In the genomic region with DNA sequence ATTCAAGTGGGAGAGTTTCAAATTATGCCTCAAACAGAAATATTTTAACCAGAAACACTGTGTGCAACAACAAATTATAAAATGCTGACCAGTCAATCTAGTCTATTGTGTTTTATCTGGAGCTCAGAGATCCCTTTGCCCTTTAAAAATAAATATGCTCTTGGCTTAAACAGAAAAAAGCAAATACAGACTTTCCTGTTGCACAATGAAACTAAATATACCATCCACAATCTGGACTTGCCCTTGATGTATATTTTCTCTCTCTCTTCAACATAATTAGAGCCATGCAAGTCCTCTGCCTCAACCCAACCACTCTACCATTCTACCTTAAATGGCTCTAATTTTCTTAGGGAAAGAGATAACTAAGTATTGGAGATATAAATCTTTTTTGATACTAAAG, we compare ENCODE assay signal across 1 cellular context.
A peak's percentile ranks its signal among the peaks of the same experiment; 100 is the strongest.
TF ChIP-seq lines count a peak whose summit lies in the region.

No MANE protein-coding gene starts in this region.

TF ChIP-seq in HepG2, 621 proteins besides CTCF, POLR2A, EP300 and RAD21 (continued from another document and continues in another):
- TF ChIP-seq, protein P1, sequence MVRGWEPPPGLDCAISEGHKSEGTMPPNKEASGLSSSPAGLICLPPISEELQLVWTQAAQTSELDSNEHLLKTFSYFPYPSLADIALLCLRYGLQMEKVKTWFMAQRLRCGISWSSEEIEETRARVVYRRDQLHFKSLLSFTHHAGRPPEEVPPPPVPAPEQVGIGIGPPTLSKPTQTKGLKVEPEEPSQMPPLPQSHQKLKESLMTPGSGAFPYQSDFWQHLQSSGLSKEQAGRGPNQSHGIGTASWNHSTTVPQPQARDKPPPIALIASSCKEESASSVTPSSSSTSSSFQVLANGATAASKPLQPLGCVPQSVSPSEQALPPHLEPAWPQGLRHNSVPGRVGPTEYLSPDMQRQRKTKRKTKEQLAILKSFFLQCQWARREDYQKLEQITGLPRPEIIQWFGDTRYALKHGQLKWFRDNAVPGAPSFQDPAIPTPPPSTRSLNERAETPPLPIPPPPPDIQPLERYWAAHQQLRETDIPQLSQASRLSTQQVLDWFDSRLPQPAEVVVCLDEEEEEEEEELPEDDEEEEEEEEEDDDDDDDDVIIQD (CRISPR knock-in tag; IDR thresholded peaks at IDR 0.05; ENCODE audit: low read depth), result peak; percentile 73
- no peak for TF ChIP-seq ELF4 (CRISPR knock-in tag; IDR thresholded peaks at IDR 0.05; ENCODE audit: borderline replicate concordance)
- no peak for TF ChIP-seq ZNF558 (CRISPR knock-in tag; IDR thresholded peaks at IDR 0.05; ENCODE audit: borderline replicate concordance)
- TF ChIP-seq ZNF17 (CRISPR knock-in tag; IDR thresholded peaks at IDR 0.05), result no peak
- 0 out of 2 replicates have a peak, but pooled peaks have one; percentile 47 for TF ChIP-seq POGZ (CRISPR knock-in tag; IDR thresholded peaks at IDR 0.05)
- TF ChIP-seq ZNF382 (CRISPR knock-in tag; IDR thresholded peaks at IDR 0.05; ENCODE audit: borderline replicate concordance), result no peak
- no peak for TF ChIP-seq RBAK (CRISPR knock-in tag; IDR thresholded peaks at IDR 0.05)
- TF ChIP-seq, protein P2, sequence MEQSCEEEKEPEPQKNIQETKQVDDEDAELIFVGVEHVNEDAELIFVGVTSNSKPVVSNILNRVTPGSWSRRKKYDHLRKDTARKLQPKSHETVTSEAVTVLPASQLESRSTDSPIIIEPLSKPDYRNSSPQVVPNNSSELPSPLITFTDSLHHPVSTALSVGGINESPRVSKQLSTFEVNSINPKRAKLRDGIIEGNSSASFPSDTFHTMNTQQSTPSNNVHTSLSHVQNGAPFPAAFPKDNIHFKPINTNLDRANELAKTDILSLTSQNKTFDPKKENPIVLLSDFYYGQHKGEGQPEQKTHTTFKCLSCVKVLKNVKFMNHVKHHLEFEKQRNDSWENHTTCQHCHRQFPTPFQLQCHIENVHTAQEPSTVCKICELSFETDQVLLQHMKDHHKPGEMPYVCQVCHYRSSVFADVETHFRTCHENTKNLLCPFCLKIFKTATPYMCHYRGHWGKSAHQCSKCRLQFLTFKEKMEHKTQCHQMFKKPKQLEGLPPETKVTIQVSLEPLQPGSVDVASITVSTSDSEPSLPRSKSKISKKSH (CRISPR knock-in tag; IDR thresholded peaks at IDR 0.05; ENCODE audit: borderline replicate concordance), result no peak
- TF ChIP-seq, protein P3, sequence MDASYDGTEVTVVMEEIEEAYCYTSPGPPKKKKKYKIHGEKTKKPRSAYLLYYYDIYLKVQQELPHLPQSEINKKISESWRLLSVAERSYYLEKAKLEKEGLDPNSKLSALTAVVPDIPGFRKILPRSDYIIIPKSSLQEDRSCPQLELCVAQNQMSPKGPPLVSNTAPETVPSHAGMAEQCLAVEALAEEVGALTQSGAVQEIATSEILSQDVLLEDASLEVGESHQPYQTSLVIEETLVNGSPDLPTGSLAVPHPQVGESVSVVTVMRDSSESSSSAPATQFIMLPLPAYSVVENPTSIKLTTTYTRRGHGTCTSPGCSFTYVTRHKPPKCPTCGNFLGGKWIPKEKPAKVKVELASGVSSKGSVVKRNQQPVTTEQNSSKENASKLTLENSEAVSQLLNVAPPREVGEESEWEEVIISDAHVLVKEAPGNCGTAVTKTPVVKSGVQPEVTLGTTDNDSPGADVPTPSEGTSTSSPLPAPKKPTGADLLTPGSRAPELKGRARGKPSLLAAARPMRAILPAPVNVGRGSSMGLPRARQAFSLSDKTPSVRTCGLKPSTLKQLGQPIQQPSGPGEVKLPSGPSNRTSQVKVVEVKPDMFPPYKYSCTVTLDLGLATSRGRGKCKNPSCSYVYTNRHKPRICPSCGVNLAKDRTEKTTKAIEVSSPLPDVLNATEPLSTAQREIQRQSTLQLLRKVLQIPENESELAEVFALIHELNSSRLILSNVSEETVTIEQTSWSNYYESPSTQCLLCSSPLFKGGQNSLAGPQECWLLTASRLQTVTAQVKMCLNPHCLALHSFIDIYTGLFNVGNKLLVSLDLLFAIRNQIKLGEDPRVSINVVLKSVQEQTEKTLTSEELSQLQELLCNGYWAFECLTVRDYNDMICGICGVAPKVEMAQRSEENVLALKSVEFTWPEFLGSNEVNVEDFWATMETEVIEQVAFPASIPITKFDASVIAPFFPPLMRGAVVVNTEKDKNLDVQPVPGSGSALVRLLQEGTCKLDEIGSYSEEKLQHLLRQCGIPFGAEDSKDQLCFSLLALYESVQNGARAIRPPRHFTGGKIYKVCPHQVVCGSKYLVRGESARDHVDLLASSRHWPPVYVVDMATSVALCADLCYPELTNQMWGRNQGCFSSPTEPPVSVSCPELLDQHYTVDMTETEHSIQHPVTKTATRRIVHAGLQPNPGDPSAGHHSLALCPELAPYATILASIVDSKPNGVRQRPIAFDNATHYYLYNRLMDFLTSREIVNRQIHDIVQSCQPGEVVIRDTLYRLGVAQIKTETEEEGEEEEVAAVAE (CRISPR knock-in tag; IDR thresholded peaks at IDR 0.05; ENCODE audit: borderline replicate concordance), result no peak
- TF ChIP-seq, protein P4, sequence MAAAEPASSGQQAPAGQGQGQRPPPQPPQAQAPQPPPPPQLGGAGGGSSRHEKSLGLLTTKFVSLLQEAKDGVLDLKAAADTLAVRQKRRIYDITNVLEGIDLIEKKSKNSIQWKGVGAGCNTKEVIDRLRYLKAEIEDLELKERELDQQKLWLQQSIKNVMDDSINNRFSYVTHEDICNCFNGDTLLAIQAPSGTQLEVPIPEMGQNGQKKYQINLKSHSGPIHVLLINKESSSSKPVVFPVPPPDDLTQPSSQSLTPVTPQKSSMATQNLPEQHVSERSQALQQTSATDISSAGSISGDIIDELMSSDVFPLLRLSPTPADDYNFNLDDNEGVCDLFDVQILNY (CRISPR knock-in tag; conservative IDR thresholded peaks at IDR 0.05), result no peak
- no peak for TF ChIP-seq KMT2A (CRISPR knock-in tag; IDR thresholded peaks at IDR 0.05)
- no peak for TF ChIP-seq GATAD1 (CRISPR knock-in tag; IDR thresholded peaks at IDR 0.05)
- TF ChIP-seq ZNF34 (CRISPR knock-in tag; IDR thresholded peaks at IDR 0.05; ENCODE audit: borderline replicate concordance), result no peak
- peak; percentile 94 for TF ChIP-seq TBL1XR1 (IDR thresholded peaks at IDR 0.05; ENCODE audit: borderline replicate concordance, low read length, partially characterized antibody)
- TF ChIP-seq GPN1 (CRISPR knock-in tag; IDR thresholded peaks at IDR 0.05; ENCODE audit: borderline replicate concordance), result no peak
- TF ChIP-seq, protein P5, sequence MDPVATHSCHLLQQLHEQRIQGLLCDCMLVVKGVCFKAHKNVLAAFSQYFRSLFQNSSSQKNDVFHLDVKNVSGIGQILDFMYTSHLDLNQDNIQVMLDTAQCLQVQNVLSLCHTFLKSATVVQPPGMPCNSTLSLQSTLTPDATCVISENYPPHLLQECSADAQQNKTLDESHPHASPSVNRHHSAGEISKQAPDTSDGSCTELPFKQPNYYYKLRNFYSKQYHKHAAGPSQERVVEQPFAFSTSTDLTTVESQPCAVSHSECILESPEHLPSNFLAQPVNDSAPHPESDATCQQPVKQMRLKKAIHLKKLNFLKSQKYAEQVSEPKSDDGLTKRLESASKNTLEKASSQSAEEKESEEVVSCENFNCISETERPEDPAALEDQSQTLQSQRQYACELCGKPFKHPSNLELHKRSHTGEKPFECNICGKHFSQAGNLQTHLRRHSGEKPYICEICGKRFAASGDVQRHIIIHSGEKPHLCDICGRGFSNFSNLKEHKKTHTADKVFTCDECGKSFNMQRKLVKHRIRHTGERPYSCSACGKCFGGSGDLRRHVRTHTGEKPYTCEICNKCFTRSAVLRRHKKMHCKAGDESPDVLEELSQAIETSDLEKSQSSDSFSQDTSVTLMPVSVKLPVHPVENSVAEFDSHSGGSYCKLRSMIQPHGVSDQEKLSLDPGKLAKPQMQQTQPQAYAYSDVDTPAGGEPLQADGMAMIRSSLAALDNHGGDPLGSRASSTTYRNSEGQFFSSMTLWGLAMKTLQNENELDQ (CRISPR knock-in tag; IDR thresholded peaks at IDR 0.05; ENCODE audit: borderline replicate concordance), result no peak
- TF ChIP-seq ARHGAP35 (CRISPR knock-in tag; IDR thresholded peaks at IDR 0.05; ENCODE audit: borderline replicate concordance), result no peak
- TF ChIP-seq, protein P6, sequence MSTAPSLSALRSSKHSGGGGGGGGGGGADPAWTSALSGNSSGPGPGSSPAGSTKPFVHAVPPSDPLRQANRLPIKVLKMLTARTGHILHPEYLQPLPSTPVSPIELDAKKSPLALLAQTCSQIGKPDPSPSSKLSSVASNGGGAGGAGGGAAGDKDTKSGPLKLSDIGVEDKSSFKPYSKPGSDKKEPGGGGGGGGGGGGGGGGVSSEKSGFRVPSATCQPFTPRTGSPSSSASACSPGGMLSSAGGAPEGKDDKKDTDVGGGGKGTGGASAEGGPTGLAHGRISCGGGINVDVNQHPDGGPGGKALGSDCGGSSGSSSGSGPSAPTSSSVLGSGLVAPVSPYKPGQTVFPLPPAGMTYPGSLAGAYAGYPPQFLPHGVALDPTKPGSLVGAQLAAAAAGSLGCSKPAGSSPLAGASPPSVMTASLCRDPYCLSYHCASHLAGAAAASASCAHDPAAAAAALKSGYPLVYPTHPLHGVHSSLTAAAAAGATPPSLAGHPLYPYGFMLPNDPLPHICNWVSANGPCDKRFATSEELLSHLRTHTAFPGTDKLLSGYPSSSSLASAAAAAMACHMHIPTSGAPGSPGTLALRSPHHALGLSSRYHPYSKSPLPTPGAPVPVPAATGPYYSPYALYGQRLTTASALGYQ (CRISPR knock-in tag; IDR thresholded peaks at IDR 0.05), result peak; percentile 89
- no peak for TF ChIP-seq GZF1 (CRISPR knock-in tag; IDR thresholded peaks at IDR 0.05)
- no peak for TF ChIP-seq ZNF598 (CRISPR knock-in tag; IDR thresholded peaks at IDR 0.05; ENCODE audit: borderline replicate concordance)
- peak; percentile 95 for TF ChIP-seq PPARG (CRISPR knock-in tag; conservative IDR thresholded peaks at IDR 0.05)
- TF ChIP-seq, protein P7, sequence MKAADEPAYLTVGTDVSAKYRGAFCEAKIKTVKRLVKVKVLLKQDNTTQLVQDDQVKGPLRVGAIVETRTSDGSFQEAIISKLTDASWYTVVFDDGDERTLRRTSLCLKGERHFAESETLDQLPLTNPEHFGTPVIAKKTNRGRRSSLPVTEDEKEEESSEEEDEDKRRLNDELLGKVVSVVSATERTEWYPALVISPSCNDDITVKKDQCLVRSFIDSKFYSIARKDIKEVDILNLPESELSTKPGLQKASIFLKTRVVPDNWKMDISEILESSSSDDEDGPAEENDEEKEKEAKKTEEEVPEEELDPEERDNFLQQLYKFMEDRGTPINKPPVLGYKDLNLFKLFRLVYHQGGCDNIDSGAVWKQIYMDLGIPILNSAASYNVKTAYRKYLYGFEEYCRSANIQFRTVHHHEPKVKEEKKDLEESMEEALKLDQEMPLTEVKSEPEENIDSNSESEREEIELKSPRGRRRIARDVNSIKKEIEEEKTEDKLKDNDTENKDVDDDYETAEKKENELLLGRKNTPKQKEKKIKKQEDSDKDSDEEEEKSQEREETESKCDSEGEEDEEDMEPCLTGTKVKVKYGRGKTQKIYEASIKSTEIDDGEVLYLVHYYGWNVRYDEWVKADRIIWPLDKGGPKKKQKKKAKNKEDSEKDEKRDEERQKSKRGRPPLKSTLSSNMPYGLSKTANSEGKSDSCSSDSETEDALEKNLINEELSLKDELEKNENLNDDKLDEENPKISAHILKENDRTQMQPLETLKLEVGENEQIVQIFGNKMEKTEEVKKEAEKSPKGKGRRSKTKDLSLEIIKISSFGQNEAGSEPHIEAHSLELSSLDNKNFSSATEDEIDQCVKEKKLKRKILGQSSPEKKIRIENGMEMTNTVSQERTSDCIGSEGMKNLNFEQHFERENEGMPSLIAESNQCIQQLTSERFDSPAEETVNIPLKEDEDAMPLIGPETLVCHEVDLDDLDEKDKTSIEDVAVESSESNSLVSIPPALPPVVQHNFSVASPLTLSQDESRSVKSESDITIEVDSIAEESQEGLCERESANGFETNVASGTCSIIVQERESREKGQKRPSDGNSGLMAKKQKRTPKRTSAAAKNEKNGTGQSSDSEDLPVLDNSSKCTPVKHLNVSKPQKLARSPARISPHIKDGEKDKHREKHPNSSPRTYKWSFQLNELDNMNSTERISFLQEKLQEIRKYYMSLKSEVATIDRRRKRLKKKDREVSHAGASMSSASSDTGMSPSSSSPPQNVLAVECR (CRISPR knock-in tag; IDR thresholded peaks at IDR 0.05; ENCODE audit: borderline replicate concordance), result no peak
- no peak for TF ChIP-seq ZNF841 (CRISPR knock-in tag; IDR thresholded peaks at IDR 0.05; ENCODE audit: borderline replicate concordance)
- TF ChIP-seq MED1 (CRISPR knock-in tag; IDR thresholded peaks at IDR 0.05), result peak; percentile 68
- TF ChIP-seq SMC3 (IDR thresholded peaks at IDR 0.05; ENCODE audit: low read length), result no peak
- peak; percentile 56; the same call in 1 of the 2 replicates for TF ChIP-seq KDM6A (CRISPR knock-in tag; IDR thresholded peaks at IDR 0.05; ENCODE audit: low read depth)
- TF ChIP-seq ZNF564 (CRISPR knock-in tag; IDR thresholded peaks at IDR 0.05), result no peak
- no peak for TF ChIP-seq U2AF1 (optimal IDR thresholded peaks at IDR 0.05; ENCODE audit: low read depth, low read length)
- TF ChIP-seq NR3C1 (CRISPR knock-in tag; IDR thresholded peaks at IDR 0.05), result no peak
- no peak for TF ChIP-seq KLF6 (CRISPR knock-in tag; IDR thresholded peaks at IDR 0.05)
- TF ChIP-seq ZSCAN20 (CRISPR knock-in tag; IDR thresholded peaks at IDR 0.05; ENCODE audit: borderline replicate concordance), result no peak
- TF ChIP-seq ZNF180 (CRISPR knock-in tag; IDR thresholded peaks at IDR 0.05; ENCODE audit: borderline replicate concordance, low read depth), result no peak
- no peak for TF ChIP-seq YEATS2 (CRISPR knock-in tag; IDR thresholded peaks at IDR 0.05; ENCODE audit: borderline replicate concordance)
- TF ChIP-seq GTF3A (CRISPR knock-in tag; conservative IDR thresholded peaks at IDR 0.05), result no peak
- TF ChIP-seq ZNF766 (CRISPR knock-in tag; IDR thresholded peaks at IDR 0.05; ENCODE audit: borderline replicate concordance), result no peak
- peak; percentile 79; the same call in 1 of the 2 replicates for TF ChIP-seq TOE1 (CRISPR knock-in tag; IDR thresholded peaks at IDR 0.05)
- no peak for TF ChIP-seq TGIF2 (CRISPR knock-in tag; IDR thresholded peaks at IDR 0.05)
- TF ChIP-seq, protein P8, sequence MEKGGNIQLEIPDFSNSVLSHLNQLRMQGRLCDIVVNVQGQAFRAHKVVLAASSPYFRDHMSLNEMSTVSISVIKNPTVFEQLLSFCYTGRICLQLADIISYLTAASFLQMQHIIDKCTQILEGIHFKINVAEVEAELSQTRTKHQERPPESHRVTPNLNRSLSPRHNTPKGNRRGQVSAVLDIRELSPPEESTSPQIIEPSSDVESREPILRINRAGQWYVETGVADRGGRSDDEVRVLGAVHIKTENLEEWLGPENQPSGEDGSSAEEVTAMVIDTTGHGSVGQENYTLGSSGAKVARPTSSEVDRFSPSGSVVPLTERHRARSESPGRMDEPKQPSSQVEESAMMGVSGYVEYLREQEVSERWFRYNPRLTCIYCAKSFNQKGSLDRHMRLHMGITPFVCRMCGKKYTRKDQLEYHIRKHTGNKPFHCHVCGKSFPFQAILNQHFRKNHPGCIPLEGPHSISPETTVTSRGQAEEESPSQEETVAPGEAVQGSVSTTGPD (CRISPR knock-in tag; IDR thresholded peaks at IDR 0.05), result no peak
